ENCODE assay signal across 24 cellular contexts in the genomic region with DNA sequence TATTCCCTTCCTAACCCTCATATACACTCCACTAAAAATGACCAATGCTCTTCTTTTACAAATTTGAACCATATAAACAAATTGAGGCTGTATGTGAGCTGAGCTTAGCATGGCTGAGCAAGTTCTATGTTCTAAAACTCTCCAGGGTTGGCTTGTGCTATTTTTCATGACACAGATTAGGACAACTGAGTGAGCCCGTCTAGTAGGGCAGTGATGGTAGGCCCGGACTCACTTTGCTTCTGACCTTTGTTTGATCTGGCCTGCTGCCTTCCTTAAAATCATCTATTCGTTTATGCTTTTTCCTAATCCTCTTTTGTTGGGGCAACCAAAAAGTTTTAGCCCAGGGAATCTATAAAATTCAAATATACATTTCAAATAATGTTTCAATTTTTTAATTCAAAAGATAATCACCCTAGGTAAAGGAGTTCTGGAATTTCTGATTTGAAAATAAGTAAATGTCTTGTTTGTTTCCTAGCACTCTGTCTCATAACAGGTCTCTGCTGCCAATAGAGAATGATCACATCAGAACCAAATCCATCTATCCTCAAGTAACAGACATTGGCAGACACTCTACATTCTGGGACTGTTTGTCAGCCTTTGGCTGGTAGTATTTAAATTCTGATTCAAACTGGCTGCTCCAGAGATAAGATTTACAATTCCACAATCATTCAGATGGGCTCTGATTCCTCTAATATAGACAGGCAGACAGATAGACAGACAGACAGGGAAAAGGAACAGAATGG.
DNase-seq lines count a peak whose midpoint lies in the region; ATAC-seq, FAIRE-seq and TF ChIP-seq lines count a peak whose summit lies in the region.
"Had no signal": no experiment of that assay in that cellular context is flagged by ENCODE, and none has a peak within 500 bp of the region (broad histone marks: within the 10 kb centered on the region; RNA-seq: fewer than 3 reads in every experiment).

No MANE protein-coding gene starts in this region.

- H3K9me3 ChIP-seq in astrocyte (ENCODE audit: insufficient read depth, low read depth, low read length) (no peaks in the 10 kb centered on the region), right lobe of liver (no peaks in the 10 kb centered on the region), tibial artery (no peaks in the 10 kb centered on the region)
- H3K9me3 ChIP-seq: neutrophil, Peyer's patch, upper lobe of right lung had no signal

- H3K27ac ChIP-seq in astrocyte (ENCODE audit: low read depth, low read length) (no peak overlapping the region), right lobe of liver (no peak overlapping the region), tibial artery (peak overlapping the region; percentile 43 to 50)
- H3K27ac ChIP-seq: neutrophil, Peyer's patch, upper lobe of right lung had no signal

- ATAC-seq in right lobe of liver: peak; percentile 81 to 95 (median 88)
- ATAC-seq in GM19397 (IDR thresholded peaks at IDR 0.05; ENCODE audit: unreplicated experiment): no peak
- ATAC-seq: upper lobe of right lung had no signal

- H3K27me3 ChIP-seq in astrocyte (ENCODE audit: insufficient read depth, low read length) (no peaks in the 10 kb centered on the region), right lobe of liver (no peaks in the 10 kb centered on the region), tibial artery (no peaks in the 10 kb centered on the region)
- H3K27me3 ChIP-seq: neutrophil, Peyer's patch, upper lobe of right lung had no signal

- H3K27me3 Mint-ChIP-seq in astrocyte (ENCODE audit: low read depth, unreplicated experiment): no peaks in the 10 kb centered on the region
- H3K27me3 Mint-ChIP-seq: memory B cell had no signal

- TF ChIP-seq CTCF in astrocyte (IDR thresholded peaks at IDR 0.05; ENCODE audit: insufficient read depth, low read depth, low read length) (no peak), right lobe of liver (IDR thresholded peaks at IDR 0.05) (no peak), tibial artery (IDR thresholded peaks at IDR 0.05) (no peak)

- no peaks in the 10 kb centered on the region for H4K20me1 ChIP-seq in astrocyte (ENCODE audit: insufficient read depth, low read length)

- no peak overlapping the region for H3K4me3 Mint-ChIP-seq in astrocyte (ENCODE audit: unreplicated experiment)
- H3K4me3 Mint-ChIP-seq: activated naive CD4-positive, alpha-beta T cell treated with anti-CD3 and anti-CD28 coated beads for 36 hours; memory B cell had no signal

- H3K9ac ChIP-seq in astrocyte (ENCODE audit: low read length): no peak overlapping the region

- no peaks in the 10 kb centered on the region for H3K36me3 Mint-ChIP-seq in astrocyte (ENCODE audit: low read depth, unreplicated experiment)
- H3K36me3 Mint-ChIP-seq: memory B cell had no signal

- H3K79me2 ChIP-seq in astrocyte (ENCODE audit: insufficient read depth, low read length): no peaks in the 10 kb centered on the region

- H2AFZ ChIP-seq in astrocyte (ENCODE audit: low read depth, low read length): no peak overlapping the region

- H3K36me3 ChIP-seq in astrocyte (ENCODE audit: insufficient read depth, low read length): no peaks in the 10 kb centered on the region
- no peaks in the 10 kb centered on the region for H3K36me3 ChIP-seq in right lobe of liver
- H3K36me3 ChIP-seq in tibial artery: no peaks in the 10 kb centered on the region
- H3K36me3 ChIP-seq: neutrophil, Peyer's patch, upper lobe of right lung had no signal

- 18% methylated on average over 3 of the region's 3 CpGs for WGBS in right lobe of liver (ENCODE audit: insufficient coverage, low coverage, low lambda C conversion rate, missing lambda C conversion rate)

- H3K4me2 ChIP-seq in astrocyte (ENCODE audit: low read length): no peak overlapping the region

- DNase-seq in GM04503 (ENCODE audit: low read depth): peak; percentile 37
- peak; percentile 34 for DNase-seq in astrocyte (ENCODE audit: low read depth)
- no peak for DNase-seq in right lobe of liver
- DNase-seq in tibial artery: no peak
- DNase-seq in middle frontal gyrus (ENCODE audit: extremely low spot score, low spot score): no peak
- DNase-seq in NCI-H524 treated with DMSO at 0.1 percent for 48 hours (lab: John Stamatoyannopoulos, UW): no peak
- DNase-seq: activated CD4-positive, alpha-beta T cell treated with anti-CD3 and anti-CD28 coated beads, Interleukin-2, amount 50 U/mL, for 4 hours; activated naive CD4-positive, alpha-beta T cell treated with anti-CD3 and anti-CD28 coated beads for 36 hours; amniotic stem cell; foreskin melanocyte; HCEC 1CT; NCI-H1105; NCI-H1930; NCI-H524; Peyer's patch; small intestine; stimulated activated CD4-positive, alpha-beta T cell treated with anti-CD3 and anti-CD28 coated beads, Interleukin-1b, Interleukin-23, amount 100 ng/mL, for 48 hours; T-helper 1 cell; upper lobe of right lung had no signal

- no peak overlapping the region for H3K27ac Mint-ChIP-seq in astrocyte (ENCODE audit: unreplicated experiment)
- H3K27ac Mint-ChIP-seq: activated naive CD4-positive, alpha-beta T cell treated with anti-CD3 and anti-CD28 coated beads for 36 hours; memory B cell had no signal

- intact Hi-C loops in right lobe of liver (cut with DNase I): no loop called here
- intact Hi-C loops in tibial artery (cut with DNase I; ENCODE audit: low total_unique reads): no loop called here

- H3K4me1 ChIP-seq in astrocyte (ENCODE audit: insufficient read depth, low read length) (no peaks in the 10 kb centered on the region), right lobe of liver (peaks cover 0 to 9% (median 2%) of the 10 kb centered on the region in 4 donors), tibial artery (peaks cover 0 to 35% (median 2%) of the 10 kb centered on the region in 4 donors)
- H3K4me1 ChIP-seq: Peyer's patch, upper lobe of right lung had no signal

- peaks cover 7% of the 10 kb centered on the region for H3K4me1 Mint-ChIP-seq in astrocyte (ENCODE audit: low read depth, unreplicated experiment)
- H3K4me1 Mint-ChIP-seq: memory B cell had no signal

- H3K9me3 Mint-ChIP-seq in astrocyte (ENCODE audit: unreplicated experiment): peaks cover 2% of the 10 kb centered on the region

- TF ChIP-seq POLR2A in right lobe of liver (IDR thresholded peaks at IDR 0.05): no peak

- FAIRE-seq in astrocyte (lab: Jason Lieb, UNC): no peak
- FAIRE-seq: bronchial epithelial cell, small intestine, TTC549 had no signal

- no peak overlapping the region for H3K4me3 ChIP-seq in astrocyte (ENCODE audit: insufficient read depth, low read depth, low read length)
- H3K4me3 ChIP-seq in right lobe of liver: no peak overlapping the region
- no peak overlapping the region for H3K4me3 ChIP-seq in tibial artery
- H3K4me3 ChIP-seq: Peyer's patch, upper lobe of right lung had no signal

Comparison
In these comparisons a context has a peak if more than half of its experiments do, and no peak if none do; other contexts are left out.
1. DNase-seq: peak in GM04503 (single experiment) and astrocyte (single experiment); none in right lobe of liver (0 of 3), tibial artery (0 of 2), middle frontal gyrus (single experiment) and NCI-H524 treated with DMSO at 0.1 percent for 48 hours (single experiment).
2. H3K27ac ChIP-seq: peak in tibial artery (2 of 2); none in astrocyte (single experiment) and right lobe of liver (0 of 3).